In the genomic region with DNA sequence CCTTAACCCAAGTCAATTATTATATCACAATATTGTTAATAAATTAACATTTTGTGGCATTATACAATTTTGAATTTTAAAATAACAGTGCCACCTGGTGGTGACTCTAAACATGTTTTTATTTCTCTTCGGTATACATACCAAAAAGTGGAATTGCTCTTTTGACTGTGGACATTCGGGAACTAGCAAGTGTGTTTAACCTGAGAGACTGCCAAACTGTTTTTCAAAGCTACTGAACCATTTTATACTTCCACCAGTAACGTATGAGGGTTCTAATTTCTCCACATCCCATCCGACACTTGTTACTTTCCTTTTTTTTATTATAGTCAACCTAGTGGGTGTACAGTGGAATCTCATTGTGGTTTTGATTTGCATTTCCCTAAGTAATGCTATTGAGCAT, we compare ENCODE assay signal across 1 cellular context.
TF ChIP-seq lines count a peak whose summit lies in the region.

No MANE protein-coding gene starts in this region.

TF ChIP-seq in GM23338, 12 proteins besides CTCF, POLR2A, EP300 and RAD21 (continued from another document):
- no peak for TF ChIP-seq ZNF331 (CRISPR knock-in tag; IDR thresholded peaks at IDR 0.05; ENCODE audit: low read depth)
- no peak for TF ChIP-seq STAT1 (IDR thresholded peaks at IDR 0.05; ENCODE audit: unreplicated experiment)
